ENCODE assay signal across 1 cellular context in the genomic region with DNA sequence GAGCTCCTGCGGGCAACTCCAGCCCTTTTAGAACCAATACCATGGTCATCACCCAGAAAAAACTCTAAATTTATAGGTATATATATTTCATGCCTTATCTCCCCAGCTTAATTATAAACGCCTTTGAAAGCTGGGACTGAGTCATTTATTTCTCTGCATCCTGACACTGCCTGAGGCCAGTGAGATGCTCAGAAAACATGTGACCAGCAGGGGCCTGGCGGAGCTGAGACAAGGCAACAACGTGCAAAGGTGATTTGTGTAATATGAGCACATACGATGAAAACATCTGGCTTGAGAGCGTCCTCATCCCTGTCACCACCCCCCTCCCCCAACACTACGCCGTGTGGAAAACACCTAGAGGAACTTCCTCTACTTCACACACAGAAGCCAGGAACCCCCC.
TF ChIP-seq lines count a peak whose summit lies in the region.

No MANE protein-coding gene starts in this region.

TF ChIP-seq in HCT116, 20 proteins besides CTCF, POLR2A, EP300 and RAD21 (continued from another document):
- TF ChIP-seq, protein P1, sequence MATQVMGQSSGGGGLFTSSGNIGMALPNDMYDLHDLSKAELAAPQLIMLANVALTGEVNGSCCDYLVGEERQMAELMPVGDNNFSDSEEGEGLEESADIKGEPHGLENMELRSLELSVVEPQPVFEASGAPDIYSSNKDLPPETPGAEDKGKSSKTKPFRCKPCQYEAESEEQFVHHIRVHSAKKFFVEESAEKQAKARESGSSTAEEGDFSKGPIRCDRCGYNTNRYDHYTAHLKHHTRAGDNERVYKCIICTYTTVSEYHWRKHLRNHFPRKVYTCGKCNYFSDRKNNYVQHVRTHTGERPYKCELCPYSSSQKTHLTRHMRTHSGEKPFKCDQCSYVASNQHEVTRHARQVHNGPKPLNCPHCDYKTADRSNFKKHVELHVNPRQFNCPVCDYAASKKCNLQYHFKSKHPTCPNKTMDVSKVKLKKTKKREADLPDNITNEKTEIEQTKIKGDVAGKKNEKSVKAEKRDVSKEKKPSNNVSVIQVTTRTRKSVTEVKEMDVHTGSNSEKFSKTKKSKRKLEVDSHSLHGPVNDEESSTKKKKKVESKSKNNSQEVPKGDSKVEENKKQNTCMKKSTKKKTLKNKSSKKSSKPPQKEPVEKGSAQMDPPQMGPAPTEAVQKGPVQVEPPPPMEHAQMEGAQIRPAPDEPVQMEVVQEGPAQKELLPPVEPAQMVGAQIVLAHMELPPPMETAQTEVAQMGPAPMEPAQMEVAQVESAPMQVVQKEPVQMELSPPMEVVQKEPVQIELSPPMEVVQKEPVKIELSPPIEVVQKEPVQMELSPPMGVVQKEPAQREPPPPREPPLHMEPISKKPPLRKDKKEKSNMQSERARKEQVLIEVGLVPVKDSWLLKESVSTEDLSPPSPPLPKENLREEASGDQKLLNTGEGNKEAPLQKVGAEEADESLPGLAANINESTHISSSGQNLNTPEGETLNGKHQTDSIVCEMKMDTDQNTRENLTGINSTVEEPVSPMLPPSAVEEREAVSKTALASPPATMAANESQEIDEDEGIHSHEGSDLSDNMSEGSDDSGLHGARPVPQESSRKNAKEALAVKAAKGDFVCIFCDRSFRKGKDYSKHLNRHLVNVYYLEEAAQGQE (IDR thresholded peaks at IDR 0.05; ENCODE audit: low read depth): no peak
